Comparison of ENCODE assay signal across 24 cellular contexts in the genomic region with DNA sequence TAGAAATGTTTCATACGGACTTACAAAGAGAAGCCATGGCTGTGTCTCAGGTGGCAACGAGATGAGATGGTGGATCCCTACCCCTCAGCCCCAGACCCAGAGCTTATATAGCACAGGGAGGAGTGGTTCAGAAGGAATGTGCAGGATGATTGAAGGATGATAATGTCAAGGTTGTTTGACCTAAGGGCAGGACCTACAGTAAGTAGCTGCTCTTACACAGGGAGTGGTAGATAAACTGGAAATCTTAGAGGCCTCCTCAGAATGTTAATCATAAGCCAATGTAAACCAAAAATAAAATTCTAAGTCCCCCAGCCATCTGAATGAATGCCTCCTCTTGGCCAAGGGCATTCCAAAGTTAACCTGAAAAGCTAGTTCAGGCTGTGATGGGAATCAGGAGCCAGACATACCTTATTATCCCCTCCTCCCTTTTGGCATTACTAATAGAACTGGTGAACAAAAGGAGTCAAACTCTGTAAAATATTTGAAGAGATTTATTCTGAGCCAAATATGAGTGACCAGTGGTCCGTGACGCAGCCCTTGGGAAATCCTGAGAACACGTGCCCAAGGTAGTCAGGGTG.
"Had no signal": no experiment of that assay in that cellular context is flagged by ENCODE, and none has a peak within 500 bp of the region (broad histone marks: within the 10 kb centered on the region; RNA-seq: fewer than 3 reads in every experiment).

No MANE protein-coding gene starts in this region.

- H3K4me1 ChIP-seq: adrenal gland, ascending aorta, heart right ventricle, stomach had no signal

- H3K27ac ChIP-seq: adrenal gland, ascending aorta, brain microvascular endothelial cell, heart right ventricle, stomach, transverse colon had no signal

- H3K9me3 ChIP-seq: adrenal gland had no signal

- H3K27me3 Mint-ChIP-seq: activated naive CD8-positive, alpha-beta T cell; activated T-cell treated with anti-CD3 and anti-CD28 coated beads, Interleukin-2, amount 50 U/mL, for 24 hours had no signal

- H3K4me3 ChIP-seq: adrenal gland, ascending aorta, heart right ventricle, stomach, transverse colon had no signal

- ATAC-seq: heart right ventricle; sciatic nerve; stimulated activated memory B cell treated with anti-CD40 and anti-IgM and Interleukin-4, amounts not matched to agents 10 μg/mL and 1 μg/mL and 100 μg/mL, for 72 hours; WTC11 had no signal

- H3K27ac Mint-ChIP-seq: activated naive CD8-positive, alpha-beta T cell; activated T-cell treated with anti-CD3 and anti-CD28 coated beads, Interleukin-2, amount 50 U/mL, for 24 hours; activated T-helper 2 cell treated with anti-CD3 and anti-CD28 coated beads, Interferon-gamma antibody, Interleukin-2, Interleukin-4, amounts not matched to agents 10 μg/mL and 5 μg/mL and 100 μg/mL, durations not matched to agents 14 hours and 24 hours and 36 hours; stimulated activated memory B cell treated with anti-CD40 and anti-IgM and Interleukin-4, amounts not matched to agents 10 μg/mL and 1 μg/mL and 100 μg/mL, for 72 hours; WTC11 had no signal

- H3K36me3 ChIP-seq: adrenal gland, ascending aorta, brain microvascular endothelial cell, heart right ventricle, stomach, transverse colon had no signal

- H3K4me3 Mint-ChIP-seq: activated naive CD8-positive, alpha-beta T cell; activated T-cell treated with anti-CD3 and anti-CD28 coated beads, Interleukin-2, amount 50 U/mL, for 24 hours; neural crest cell; stimulated activated memory B cell treated with anti-CD40 and anti-IgM and Interleukin-4, amounts not matched to agents 10 μg/mL and 1 μg/mL and 100 μg/mL, for 72 hours; WTC11 had no signal

- H3K4me1 Mint-ChIP-seq: neural crest cell had no signal

- DNase-seq: activated CD4-positive, alpha-beta T cell treated with anti-CD3 and anti-CD28 coated beads, Interleukin-2, amount 50 U/mL, for 4 hours; activated CD8-positive, alpha-beta memory T cell treated with anti-CD3 and anti-CD28 coated beads for 24 hours; activated CD8-positive, alpha-beta memory T cell treated with anti-CD3 and anti-CD28 coated beads, Interleukin-2, amount 50 U/mL, for 4 hours; activated naive CD4-positive, alpha-beta T cell; activated T-cell treated with anti-CD3 and anti-CD28 coated beads, Interleukin-2, amount 50 U/mL, for 24 hours; brain microvascular endothelial cell; central memory CD4-positive, alpha-beta T cell; heart right ventricle; mesendoderm; naive B cell; occipital lobe; small intestine; stimulated activated CD4-positive, alpha-beta T cell treated with anti-CD3 and anti-CD28 coated beads, Interleukin-2, amount 100 ng/mL, for 24 hours; stomach; T1000; transverse colon had no signal

- H3K27me3 ChIP-seq: adrenal gland, ascending aorta, brain microvascular endothelial cell, stomach, transverse colon had no signal
